Comparison of ENCODE assay signal across 24 cellular contexts in genomic region chr5:143977891-143978448, GRCh38.
DNase-seq lines count a peak whose midpoint lies in the region; ATAC-seq, FAIRE-seq and TF ChIP-seq lines count a peak whose summit lies in the region.
"Had no signal": no experiment of that assay in that cellular context is flagged by ENCODE, and none has a peak within 500 bp of the region (broad histone marks: within the 10 kb centered on the region; RNA-seq: fewer than 3 reads in every experiment).

No MANE protein-coding gene starts in this region.

- no peak for TF ChIP-seq POLR2A in breast epithelium (IDR thresholded peaks at IDR 0.05)

- H3K4me3 Mint-ChIP-seq in MCF 10A (ENCODE audit: unreplicated experiment) (no peak overlapping the region), type B pancreatic cell (no peak overlapping the region)
- H3K4me3 Mint-ChIP-seq: activated naive CD8-positive, alpha-beta T cell treated with anti-CD3 and anti-CD28 coated beads, Interleukin-2, amount 10 ng/mL, durations not matched to agents 7 days and 5 days; activated T-helper 1 cell treated with anti-CD3 and anti-CD28 coated beads, Interleukin-12 subunit alpha, Interleukin-12 subunit beta, Interleukin-2, Interleukin-4 antibody, amounts not matched to agents 30 ng/mL and 10 ng/mL and 1 ng/mL, durations not matched to agents 14 hours and 24 hours and 36 hours; neural progenitor cell had no signal

- no TSS peak for BruUV-seq in MCF 10A (replicated peaks; lab: Mats Ljungman, UMichigan)
- BruUV-seq in Panc1 (replicated peaks; lab: Mats Ljungman, UMichigan) = no TSS peak

- H3K9me3 Mint-ChIP-seq in MCF 10A (ENCODE audit: unreplicated experiment) (peaks cover 9% of the 10 kb centered on the region), type B pancreatic cell (no peaks in the 10 kb centered on the region)
- H3K9me3 Mint-ChIP-seq: activated T-helper 1 cell treated with anti-CD3 and anti-CD28 coated beads, Interleukin-12 subunit alpha, Interleukin-12 subunit beta, Interleukin-2, Interleukin-4 antibody, amounts not matched to agents 30 ng/mL and 10 ng/mL and 1 ng/mL, durations not matched to agents 14 hours and 24 hours and 36 hours; neural progenitor cell had no signal

- in situ Hi-C loops in Panc1 (cut with HindIII; ENCODE audit: low pct_unique_long_range_greater_than_20kb, low sequenced_read_pairs) = no loop called here

- 0 out of 2 replicates have a peak, but pooled peaks have one; percentile 65 for ATAC-seq in Panc1
- ATAC-seq: activated CD4-positive, CD25-positive, alpha-beta regulatory T cell treated with anti-CD3 and anti-CD28 coated beads, Interleukin-2, amount 50 U/mL, for 24 hours; mucosa of descending colon had no signal

- no peak for FAIRE-seq in urothelium cell line (lab: Jason Lieb, UNC)
- FAIRE-seq: GM12878 had no signal

- H3K9me3 ChIP-seq in breast epithelium = no peaks in the 10 kb centered on the region
- no peaks in the 10 kb centered on the region for H3K9me3 ChIP-seq in Panc1 (ENCODE audit: control insufficient read depth, insufficient read depth, low read depth, low read length)
- H3K9me3 ChIP-seq: left ventricle myocardium inferior, mucosa of descending colon had no signal

- H3K27me3 ChIP-seq in breast epithelium (no peaks in the 10 kb centered on the region), Panc1 (ENCODE audit: control insufficient read depth, insufficient read depth, low read length) (no peaks in the 10 kb centered on the region)
- H3K27me3 ChIP-seq: neural progenitor cell had no signal

- H3K36me3 ChIP-seq in breast epithelium (no peaks in the 10 kb centered on the region), Panc1 (ENCODE audit: control insufficient read depth, insufficient read depth, low read length) (no peaks in the 10 kb centered on the region)
- H3K36me3 ChIP-seq: left ventricle myocardium inferior, neural progenitor cell had no signal

- intact Hi-C loops in MCF 10A (cut with micrococcal nuclease) (no loop called here), breast epithelium (cut with DNase I; ENCODE audit: low total_unique reads) (no loop called here), Panc1 (cut with micrococcal nuclease; ENCODE audit: unreplicated experiment) (no loop called here)

- H3K27ac Mint-ChIP-seq in MCF 10A (ENCODE audit: low read depth, unreplicated experiment) (peak overlapping the region; percentile 22), type B pancreatic cell (no peak overlapping the region)
- H3K27ac Mint-ChIP-seq: activated naive CD8-positive, alpha-beta T cell treated with anti-CD3 and anti-CD28 coated beads, Interleukin-2, amount 10 ng/mL, durations not matched to agents 7 days and 5 days; activated T-helper 1 cell treated with anti-CD3 and anti-CD28 coated beads, Interleukin-12 subunit alpha, Interleukin-12 subunit beta, Interleukin-2, Interleukin-4 antibody, amounts not matched to agents 30 ng/mL and 10 ng/mL and 1 ng/mL, durations not matched to agents 14 hours and 24 hours and 36 hours; neural progenitor cell; progenitor cell of endocrine pancreas had no signal

- H3K27me3 Mint-ChIP-seq in MCF 10A (ENCODE audit: insufficient read depth, unreplicated experiment) (no peaks in the 10 kb centered on the region), type B pancreatic cell (no peaks in the 10 kb centered on the region)
- H3K27me3 Mint-ChIP-seq: activated naive CD8-positive, alpha-beta T cell treated with anti-CD3 and anti-CD28 coated beads, Interleukin-2, amount 10 ng/mL, durations not matched to agents 7 days and 5 days; progenitor cell of endocrine pancreas had no signal

- CTCF ChIA-PET in MCF 10A (lab: Yijun Ruan, JAX) (interaction anchor here (0.6 to 3.0 kb wide), 11 partner anchors 9 to 470 kb away, joined by 3 to 17 read pairs (median 3); no protein-coding TSS in a partner anchor), Panc1 (lab: Charles Lee) (no interaction called here)

- H3K4me3 ChIP-seq in breast epithelium (no peak overlapping the region), Panc1 (ENCODE audit: low read depth in 2 of 2, low read length in 2 of 2) (no peak overlapping the region), epithelial cell of proximal tubule (ENCODE audit: low read depth, low read length) (no peak overlapping the region)
- H3K4me3 ChIP-seq: GM12878, left ventricle myocardium inferior, mucosa of descending colon, neural progenitor cell had no signal

- TF ChIP-seq CTCF in MCF 10A (IDR thresholded peaks at IDR 0.05; ENCODE audit: unreplicated experiment) (no peak), breast epithelium (IDR thresholded peaks at IDR 0.05) (no peak), Panc1 (IDR thresholded peaks at IDR 0.05) (no peak), epithelial cell of proximal tubule (conservative IDR thresholded peaks at IDR 0.05; ENCODE audit: low read depth, low read length) (no peak), type B pancreatic cell (conservative IDR thresholded peaks at IDR 0.05) (no peak)

- H3K4me1 ChIP-seq in breast epithelium = no peaks in the 10 kb centered on the region
- no peaks in the 10 kb centered on the region for H3K4me1 ChIP-seq in Panc1 (ENCODE audit: control insufficient read depth, insufficient read depth, low read length)
- H3K4me1 ChIP-seq: left ventricle myocardium inferior, neural progenitor cell had no signal

- POLR2A ChIA-PET in MCF 10A (lab: Yijun Ruan, JAX) = interaction anchor here (0.6 to 3.1 kb wide), 11 partner anchors 8 to 1750 kb away, joined by 3 to 18 read pairs (median 4); no protein-coding TSS in a partner anchor
- POLR2A ChIA-PET in Panc1 (lab: Charles Lee) = no interaction called here

- peak; percentile 91 for DNase-seq in MCF 10A (ENCODE audit: unreplicated experiment)
- DNase-seq in breast epithelium (ENCODE audit: low spot score in 2 of 2) = no peak
- peak; percentile 73 for DNase-seq in Panc1 (ENCODE audit: low read depth, low spot score)
- peak; percentile 72 for DNase-seq in epithelial cell of proximal tubule (ENCODE audit: low read depth)
- DNase-seq in urothelium cell line (ENCODE audit: low spot score) = peak; percentile 40
- no peak for DNase-seq in NCI-H2107 treated with DMSO at 0.1 percent for 48 hours (lab: John Stamatoyannopoulos, UW; ENCODE audit: unreplicated experiment)
- DNase-seq in type B pancreatic cell (ENCODE audit: extremely low spot score, unreplicated experiment) = no peak
- DNase-seq in substantia nigra (lab: John Stamatoyannopoulos, UW) = no peak
- DNase-seq: ACHN; activated naive CD8-positive, alpha-beta T cell treated with anti-CD3 and anti-CD28 coated beads, Interleukin-2, amount 10 ng/mL, durations not matched to agents 7 days and 5 days; DMS 273 treated with DMSO at 0.1 percent for 48 hours; erythroblast; GF-D8; left ventricle myocardium inferior; mucosa of descending colon; NCI-H2081 treated with DMSO at 0.1 percent for 48 hours; NCI-H748 treated with DMSO at 0.1 percent for 48 hours; OCI-M1 had no signal

- H3K4me1 Mint-ChIP-seq in MCF 10A (ENCODE audit: insufficient read depth, unreplicated experiment) (peaks cover 26% of the 10 kb centered on the region), type B pancreatic cell (ENCODE audit: unreplicated experiment) (no peaks in the 10 kb centered on the region)
- H3K4me1 Mint-ChIP-seq: activated naive CD8-positive, alpha-beta T cell treated with anti-CD3 and anti-CD28 coated beads, Interleukin-2, amount 10 ng/mL, durations not matched to agents 7 days and 5 days; neural progenitor cell had no signal

- H3K27ac ChIP-seq in breast epithelium = no peak overlapping the region
- H3K27ac ChIP-seq in Panc1 (ENCODE audit: low read length) = no peak overlapping the region
- no peak overlapping the region for H3K27ac ChIP-seq in substantia nigra (ENCODE audit: low read depth, low read length, poor library complexity, severe bottlenecking)
- H3K27ac ChIP-seq: C4-2B, left ventricle myocardium inferior, neural progenitor cell had no signal

- H3K36me3 Mint-ChIP-seq in MCF 10A (ENCODE audit: insufficient read depth, unreplicated experiment) = no peaks in the 10 kb centered on the region
- H3K36me3 Mint-ChIP-seq in type B pancreatic cell = no peaks in the 10 kb centered on the region
- H3K36me3 Mint-ChIP-seq: activated naive CD8-positive, alpha-beta T cell treated with anti-CD3 and anti-CD28 coated beads, Interleukin-2, amount 10 ng/mL, durations not matched to agents 7 days and 5 days; neural progenitor cell had no signal

Comparison
In these comparisons a context has a peak if more than half of its experiments do, and no peak if none do; other contexts are left out.
1. DNase-seq: peak in MCF 10A (single experiment), Panc1 (single experiment), epithelial cell of proximal tubule (single experiment) and urothelium cell line (single experiment); none in breast epithelium (0 of 2), NCI-H2107 treated with DMSO at 0.1 percent for 48 hours (single experiment), type B pancreatic cell (single experiment) and substantia nigra (0 of 49).